Comparison of ENCODE assay signal across 14 cellular contexts in genomic region chr22:26529345-26529744, GRCh38. TPM values are rescaled to one million over a fixed set of nuclear protein-coding genes. Genes with fewer than 3 reads are reported as not detected.
DNase-seq lines count a peak whose midpoint lies in the region; ATAC-seq and TF ChIP-seq lines count a peak whose summit lies in the region.
"Had no signal": no experiment of that assay in that cellular context is flagged by ENCODE, and none has a peak within 500 bp of the region (broad histone marks: within the 10 kb centered on the region; RNA-seq: fewer than 3 reads in every experiment).

No MANE protein-coding gene starts in this region.

- H3K9me3 ChIP-seq in GM23248 (ENCODE audit: low read depth): no peaks in the 10 kb centered on the region
- H3K9me3 ChIP-seq in mucosa of descending colon: no peaks in the 10 kb centered on the region
- H3K9me3 ChIP-seq: breast epithelium had no signal

- no peaks in the 10 kb centered on the region for H3K9me2 ChIP-seq in GM23248 (ENCODE audit: insufficient read depth)

- intact Hi-C loops in mucosa of descending colon (cut with DNase I, micrococcal nuclease): no loop called here

- H3K36me3 ChIP-seq in GM23248 (ENCODE audit: low read depth) (peaks cover 13% of the 10 kb centered on the region), mucosa of descending colon (ENCODE audit: low read depth) (no peaks in the 10 kb centered on the region)
- H3K36me3 ChIP-seq: breast epithelium had no signal

- H4K20me1 ChIP-seq in GM23248 (ENCODE audit: insufficient read depth): no peaks in the 10 kb centered on the region

- in situ Hi-C loops in GM23248 (cut with MboI): no loop called here

- H3K9me3 Mint-ChIP-seq in stimulated activated effector memory CD8-positive, alpha-beta T cell treated with anti-CD3 and anti-CD28 coated beads, Interleukin-12 subunit alpha, Interleukin-12 subunit beta, amount 100 ng/mL, for 72 hours: no peaks in the 10 kb centered on the region
- H3K9me3 Mint-ChIP-seq: CD8-positive, alpha-beta memory T cell had no signal

- H3K9ac ChIP-seq in GM23248: no peak overlapping the region

- TF ChIP-seq CTCF in fibroblast of pulmonary artery (IDR thresholded peaks at IDR 0.05; ENCODE audit: low read length, missing control alignments) (no peak), mucosa of descending colon (IDR thresholded peaks at IDR 0.05) (no peak)

- no peaks in the 10 kb centered on the region for H3K79me2 ChIP-seq in GM23248 (ENCODE audit: insufficient read depth)

- no peak overlapping the region for H3K4me3 Mint-ChIP-seq in stimulated activated effector memory CD8-positive, alpha-beta T cell treated with anti-CD3 and anti-CD28 coated beads, Interleukin-12 subunit alpha, Interleukin-12 subunit beta, amount 100 ng/mL, for 72 hours
- H3K4me3 Mint-ChIP-seq: CD8-positive, alpha-beta memory T cell had no signal

- H3F3A ChIP-seq in GM23248 (ENCODE audit: insufficient read depth): no peaks in the 10 kb centered on the region

- H3K4me1 ChIP-seq in GM23248 (ENCODE audit: insufficient read depth) (no peaks in the 10 kb centered on the region), mucosa of descending colon (ENCODE audit: low read depth) (no peaks in the 10 kb centered on the region)

- H3K27me3 ChIP-seq in GM23248 (replicated peaks; ENCODE audit: insufficient read depth): no peaks in the 10 kb centered on the region
- H3K27me3 ChIP-seq: breast epithelium had no signal

- 64 to 66% methylated on average over 2 of the region's 2 CpGs for WGBS in GM23248 (ENCODE audit: low coverage in 1 of 2, low lambda C conversion rate in 2 of 2, missing lambda C conversion rate in 2 of 2), 2 experiments

- H3K4me3 ChIP-seq in GM23248 (no peak overlapping the region), fibroblast of pulmonary artery (replicated peaks; ENCODE audit: low read depth, low read length) (no peak overlapping the region), mucosa of descending colon (no peak overlapping the region)
- H3K4me3 ChIP-seq: breast epithelium had no signal

- H3K4me2 ChIP-seq in GM23248 (ENCODE audit: unreplicated experiment): no peak overlapping the region

- peaks cover 6% of the 10 kb centered on the region for H3K4me1 Mint-ChIP-seq in stimulated activated effector memory CD8-positive, alpha-beta T cell treated with anti-CD3 and anti-CD28 coated beads, Interleukin-12 subunit alpha, Interleukin-12 subunit beta, amount 100 ng/mL, for 72 hours

- no peak overlapping the region for H3K27ac ChIP-seq in GM23248

- DNase-seq in GM23248 (peak; percentile 55), NCI-H69 (lab: John Stamatoyannopoulos, UW) (peak; percentile 53), fibroblast of pulmonary artery (ENCODE audit: low read depth) (peak; percentile 33), islet precursor cell (no peak), mucosa of descending colon (no peak), NCI-H345 (lab: John Stamatoyannopoulos, UW) (no peak)
- DNase-seq in stimulated activated effector memory CD8-positive, alpha-beta T cell treated with anti-CD3 and anti-CD28 coated beads, Interleukin-12 subunit alpha, Interleukin-12 subunit beta, amount 100 ng/mL, for 72 hours (ENCODE audit: low spot score in 2 of 2): no peak
- DNase-seq: CD8-positive, alpha-beta memory T cell; KBM-7; right cardiac atrium; T-helper 2 cell had no signal

- ATAC-seq in stimulated activated effector memory CD8-positive, alpha-beta T cell treated with anti-CD3 and anti-CD28 coated beads, Interleukin-12 subunit alpha, Interleukin-12 subunit beta, amount 100 ng/mL, for 72 hours: no peak
- no peak for ATAC-seq in mucosa of descending colon
- no peak for ATAC-seq in GM21526 (IDR thresholded peaks at IDR 0.05; ENCODE audit: low FRiP score, unreplicated experiment)
- ATAC-seq: Panc1 had no signal

- no peak overlapping the region for H2AFZ ChIP-seq in GM23248

- peak overlapping the region; percentile 85 for H3K27ac Mint-ChIP-seq in stimulated activated effector memory CD8-positive, alpha-beta T cell treated with anti-CD3 and anti-CD28 coated beads, Interleukin-12 subunit alpha, Interleukin-12 subunit beta, amount 100 ng/mL, for 72 hours

- H3K36me3 Mint-ChIP-seq in stimulated activated effector memory CD8-positive, alpha-beta T cell treated with anti-CD3 and anti-CD28 coated beads, Interleukin-12 subunit alpha, Interleukin-12 subunit beta, amount 100 ng/mL, for 72 hours: peaks cover 93% of the 10 kb centered on the region

RNA-seq across cellular contexts. Expression of gene TFIP11, which starts 17.1 kb away (rescaled TPM):
- total RNA-seq in GM23248 (2014; rRNA removed; shearing (Covaris generic)): 30.1 and 41.9 TPM in 2 replicates
- 22.5 and 23.1 TPM in 2 replicates for polyA plus RNA-seq in GM23248 (2016; fragmentation: Nextera tagmentation; extraction: Ambion mirVana)
- total RNA-seq in mucosa of descending colon: 10 to 100 TPM; 26.2 to 39.1 (median 34.6) TPM

RNA-seq across cellular contexts. Expression of gene SRRD, which starts 45.7 kb away (rescaled TPM):
- 25.7 and 28.3 TPM in 2 replicates for total RNA-seq in GM23248 (2014; rRNA removed; shearing (Covaris generic))
- 20.2 and 22.5 TPM in 2 replicates for polyA plus RNA-seq in GM23248 (2016; fragmentation: Nextera tagmentation; extraction: Ambion mirVana)
- 10 to 100 TPM; 11.1 to 19.1 (median 11.2) TPM for total RNA-seq in mucosa of descending colon

RNA-seq across cellular contexts. Expression of gene HPS4, which starts 45.8 kb away (rescaled TPM):
- total RNA-seq in GM23248 (2014; rRNA removed; shearing (Covaris generic)): 27.1 and 27.6 TPM in 2 replicates
- polyA plus RNA-seq in GM23248 (2016; fragmentation: Nextera tagmentation; extraction: Ambion mirVana): 16.2 and 17.2 TPM in 2 replicates
- 10 to 100 TPM; 28.6 to 29.2 (median 28.9) TPM for total RNA-seq in mucosa of descending colon

Comparison
In these comparisons a context has a peak if more than half of its experiments do, and no peak if none do; other contexts are left out.
1. DNase-seq: peak in GM23248 (single experiment), NCI-H69 (single experiment) and fibroblast of pulmonary artery (single experiment); none in stimulated activated effector memory CD8-positive, alpha-beta T cell treated with anti-CD3 and anti-CD28 coated beads, Interleukin-12 subunit alpha, Interleukin-12 subunit beta, amount 100 ng/mL, for 72 hours (0 of 2), islet precursor cell (single experiment), mucosa of descending colon (0 of 3) and NCI-H345 (single experiment).